Comparison of ENCODE assay signal across 27 cellular contexts in the genomic region with DNA sequence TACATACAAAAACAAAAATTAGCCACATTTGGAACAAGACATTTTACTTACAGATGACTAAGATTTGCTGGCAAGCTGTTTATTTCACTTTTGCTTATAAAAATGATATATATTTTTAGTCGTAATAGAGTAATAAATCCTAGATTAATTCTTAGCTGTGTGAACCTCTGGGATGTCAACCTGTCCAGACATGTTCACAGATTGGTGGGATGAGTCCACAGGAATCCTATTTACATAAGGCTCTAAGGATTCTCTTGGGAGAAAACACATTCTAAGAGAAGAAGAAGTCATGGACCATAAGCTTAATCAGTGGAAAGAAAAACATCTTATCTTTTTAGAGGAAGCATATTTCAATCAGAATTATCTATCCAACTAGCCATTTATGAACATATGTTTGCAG.
"Had no signal": no experiment of that assay in that cellular context is flagged by ENCODE, and none has a peak within 500 bp of the region (broad histone marks: within the 10 kb centered on the region; RNA-seq: fewer than 3 reads in every experiment).

No MANE protein-coding gene starts in this region.

- H3K27me3 ChIP-seq: Peyer's patch had no signal

- H3K36me3 Mint-ChIP-seq: activated naive CD4-positive, alpha-beta T cell treated with anti-CD3 and anti-CD28 coated beads, Interleukin-2, amount 50 U/mL, for 72 hours; brain; T-cell had no signal

- H3K27ac Mint-ChIP-seq: activated B cell treated with CpG ODN at 0.5 μM for 24 hours; activated CD4-positive, alpha-beta T cell treated with anti-CD3 and anti-CD28 coated beads, Interleukin-2, amount 10 ng/mL, durations not matched to agents 24 days and 14 days; activated naive CD4-positive, alpha-beta T cell treated with anti-CD3 and anti-CD28 coated beads, Interleukin-2, amount 50 U/mL, for 72 hours; activated naive CD8-positive, alpha-beta T cell treated with anti-CD3 and anti-CD28 coated beads, Interleukin-2, amount 50 U/mL, for 24 hours; brain; T-cell had no signal

- DNase-seq: activated B cell treated with CpG ODN at 0.5 μM for 24 hours; activated CD4-positive, alpha-beta T cell treated with anti-CD3 and anti-CD28 coated beads for 1 hour; activated CD4-positive, alpha-beta T cell treated with anti-CD3 and anti-CD28 coated beads, Interleukin-2, amount 10 ng/mL, durations not matched to agents 24 days and 14 days; activated CD4-positive, alpha-beta T cell treated with anti-CD3 and anti-CD28 coated beads, Interleukin-2, amount 50 U/mL, for 48 hours; activated CD8-positive, alpha-beta memory T cell treated with anti-CD3 and anti-CD28 coated beads for 24 hours; activated effector memory CD4-positive, alpha-beta T cell treated with anti-CD3 and anti-CD28 coated beads, Interleukin-2, amount 50 U/mL, for 16 hours; activated naive CD4-positive, alpha-beta T cell treated with Interleukin-2 at 50 U/mL for 16 hours; activated naive CD8-positive, alpha-beta T cell treated with anti-CD3 and anti-CD28 coated beads, Interleukin-2, amount 50 U/mL, for 24 hours; activated T-cell treated with anti-CD3 and anti-CD28 coated beads, Interleukin-2, amount 50 U/mL, for 4 hours; amygdala; cerebellar nuclear complex; Kasumi-1; KBM-7; NCI-H1048; NCI-H146; NCI-H187 treated with DMSO at 0.1 percent for 48 hours; NCI-H2081 treated with DMSO at 0.1 percent for 48 hours; NCI-H2171 treated with DMSO at 0.1 percent for 48 hours; NCI-H226; NCI-H526 treated with DMSO at 0.1 percent for 48 hours; Peyer's patch; SHP77 treated with DMSO at 0.1 percent for 48 hours; T-cell; T-helper 2 cell; T1000 had no signal

- H3K9me3 ChIP-seq: Peyer's patch had no signal

- ATAC-seq: activated naive CD4-positive, alpha-beta T cell treated with anti-CD3 and anti-CD28 coated beads, Interleukin-2, amount 50 U/mL, for 72 hours; activated naive CD8-positive, alpha-beta T cell treated with anti-CD3 and anti-CD28 coated beads, Interleukin-2, amount 50 U/mL, for 24 hours; activated T-cell treated with anti-CD3 and anti-CD28 coated beads, Interleukin-2, amount 50 U/mL, for 4 hours; T-cell had no signal

- H3K36me3 ChIP-seq: Peyer's patch had no signal

- H3K27ac ChIP-seq: Peyer's patch had no signal

- H3K9me3 Mint-ChIP-seq: activated B cell treated with CpG ODN at 0.5 μM for 24 hours; activated CD4-positive, alpha-beta T cell treated with anti-CD3 and anti-CD28 coated beads, Interleukin-2, amount 10 ng/mL, durations not matched to agents 24 days and 14 days; brain had no signal

- H3K27me3 Mint-ChIP-seq: activated B cell treated with CpG ODN at 0.5 μM for 24 hours; activated CD4-positive, alpha-beta T cell treated with anti-CD3 and anti-CD28 coated beads, Interleukin-2, amount 10 ng/mL, durations not matched to agents 24 days and 14 days; activated naive CD8-positive, alpha-beta T cell treated with anti-CD3 and anti-CD28 coated beads, Interleukin-2, amount 50 U/mL, for 24 hours; brain; T-cell had no signal

- H3K4me1 ChIP-seq: Peyer's patch had no signal

- H3K4me3 Mint-ChIP-seq: activated B cell treated with CpG ODN at 0.5 μM for 24 hours; activated CD4-positive, alpha-beta T cell treated with anti-CD3 and anti-CD28 coated beads, Interleukin-2, amount 10 ng/mL, durations not matched to agents 24 days and 14 days; activated naive CD8-positive, alpha-beta T cell treated with anti-CD3 and anti-CD28 coated beads, Interleukin-2, amount 50 U/mL, for 24 hours; activated T-cell treated with anti-CD3 and anti-CD28 coated beads, Interleukin-2, amount 50 U/mL, for 4 hours; brain; T-cell had no signal

- H3K4me3 ChIP-seq: Peyer's patch had no signal

- H3K4me1 Mint-ChIP-seq: activated B cell treated with CpG ODN at 0.5 μM for 24 hours; activated CD4-positive, alpha-beta T cell treated with anti-CD3 and anti-CD28 coated beads, Interleukin-2, amount 10 ng/mL, durations not matched to agents 24 days and 14 days; activated naive CD8-positive, alpha-beta T cell treated with anti-CD3 and anti-CD28 coated beads, Interleukin-2, amount 50 U/mL, for 24 hours; T-cell had no signal
